Comparison of ENCODE assay signal across 19 cellular contexts in the genomic region with DNA sequence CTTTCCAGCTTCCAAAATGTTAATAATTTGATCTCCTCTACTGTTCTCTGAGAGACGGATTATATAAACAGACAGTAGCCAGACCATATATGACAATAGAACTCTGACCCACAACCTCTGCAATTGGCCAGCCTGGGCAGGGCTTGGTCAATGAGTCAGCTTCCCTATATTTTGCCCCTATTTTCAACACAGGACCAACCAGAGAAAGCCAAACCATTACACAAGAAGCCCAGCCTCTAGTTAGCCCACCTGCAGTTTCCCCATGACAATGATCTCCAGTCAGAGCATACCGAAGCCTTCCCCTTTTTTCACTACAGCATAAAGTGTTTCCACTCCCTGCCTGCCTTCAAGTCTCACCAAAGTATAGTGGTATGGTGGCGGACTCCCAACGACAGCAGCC. TPM values are rescaled to one million over a fixed set of nuclear protein-coding genes. Genes with fewer than 3 reads are reported as not detected.
DNase-seq lines count a peak whose midpoint lies in the region; ATAC-seq lines count a peak whose summit lies in the region.
"Had no signal": no experiment of that assay in that cellular context is flagged by ENCODE, and none has a peak within 500 bp of the region (broad histone marks: within the 10 kb centered on the region; RNA-seq: fewer than 3 reads in every experiment).

No MANE protein-coding gene starts in this region.

- no peak for ATAC-seq in GM19395 (IDR thresholded peaks at IDR 0.05; ENCODE audit: unreplicated experiment)
- ATAC-seq: activated T-cell treated with anti-CD3 and anti-CD28 coated beads, Interleukin-2, amount 50 U/mL, for 4 hours; SK-N-SH treated with all-trans-retinoic acid at 6 μM for 48 hours had no signal

- intact Hi-C loops in posterior vena cava (cut with DNase I): no loop called here

- DNase-seq in Daoy (ENCODE audit: low read depth) (peak; percentile 19), LHCN-M2 (ENCODE audit: low read depth) (peak; percentile 3), SKM-1 (lab: John Stamatoyannopoulos, UW; ENCODE audit: unreplicated experiment) (peak; percentile 39), iPS DF 19.7 (ENCODE audit: low read depth, low spot score) (peak; percentile 75), posterior vena cava (ENCODE audit: low spot score) (no peak), NK-92 (lab: John Stamatoyannopoulos, UW; ENCODE audit: unreplicated experiment) (no peak)
- no peak for DNase-seq in stimulated activated naive CD4-positive, alpha-beta T cell treated with Interleukin-2 at 50 U/mL for 16 hours (lab: John Stamatoyannopoulos, UW)
- DNase-seq: activated CD4-positive, alpha-beta memory T cell treated with anti-CD3 and anti-CD28 coated beads for 36 hours; activated T-cell treated with anti-CD3 and anti-CD28 coated beads, Interleukin-2, amount 50 U/mL, for 4 hours; caudate nucleus; CD4-positive, alpha-beta T cell; effector CD4-positive, alpha-beta T cell; Kasumi-1; NCI-H1694; NCI-H345; retina; stomach had no signal

RNA-seq across cellular contexts. Expression of gene EXD2, which starts 7.6 kb away (rescaled TPM):
- 19.3 and 26.8 TPM in 2 replicates for total RNA-seq in Daoy (2014; rRNA removed; shearing (Covaris generic))
- 12.7 and 14.5 TPM in 2 replicates for total RNA-seq in LHCN-M2 (2014; rRNA removed)
- polyA plus RNA-seq in LHCN-M2 (2012): 10.2 TPM
- total RNA-seq in posterior vena cava: 10 to 100 TPM; 17.9 to 21.0 TPM

RNA-seq across cellular contexts. Expression of gene DCAF5, which starts 30.8 kb away (rescaled TPM):
- total RNA-seq in Daoy (2014; rRNA removed; shearing (Covaris generic)): 7.8 and 9.7 TPM in 2 replicates
- total RNA-seq in LHCN-M2 (2014; rRNA removed) (12.9 and 19.6 TPM in 2 replicates), posterior vena cava (10 to 100 TPM; 42.3 to 50.0 TPM)
- 15.3 TPM for polyA plus RNA-seq in LHCN-M2 (2012)

Comparison
In these comparisons a context has a peak if more than half of its experiments do, and no peak if none do; other contexts are left out.
1. DNase-seq: peak in Daoy (single experiment), LHCN-M2 (single experiment), SKM-1 (single experiment) and iPS DF 19.7 (single experiment); none in posterior vena cava (single experiment), stimulated activated naive CD4-positive, alpha-beta T cell treated with Interleukin-2 at 50 U/mL for 16 hours (single experiment) and NK-92 (single experiment).